ENCODE assay signal across 8 cellular contexts in the genomic region with DNA sequence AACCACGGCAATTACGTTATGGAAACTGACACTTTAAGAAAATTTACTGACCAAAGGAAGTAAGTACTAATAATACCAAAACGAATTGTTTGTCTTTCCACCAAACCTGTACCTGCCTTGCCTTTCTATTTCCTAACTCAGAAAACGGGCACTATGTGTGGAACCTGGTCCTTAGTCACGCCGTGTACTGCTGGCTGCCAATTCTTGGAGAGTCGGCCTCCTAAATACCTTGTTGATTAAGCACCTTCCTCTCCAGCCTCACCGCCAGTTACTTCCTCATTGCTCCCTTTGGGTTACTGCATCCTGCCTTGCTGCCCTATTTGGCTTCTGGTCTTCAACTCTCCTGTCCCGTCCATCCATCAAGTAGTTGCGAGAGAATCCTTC. TPM values are rescaled to one million over a fixed set of nuclear protein-coding genes. Genes with fewer than 3 reads are reported as not detected.
A peak's percentile ranks its signal among the peaks of the same experiment; 100 is the strongest.
DNase-seq lines count a peak whose midpoint lies in the region; ATAC-seq, FAIRE-seq and TF ChIP-seq lines count a peak whose summit lies in the region.
"Not testable (repeated sequence)": the region's sequence is repeated elsewhere in the genome, so short reads cannot be mapped to it uniquely, and the experiment has no call there.

No MANE protein-coding gene starts in this region.

- H3K27me3 ChIP-seq in DOHH2 (ENCODE audit: control insufficient read depth, low read length) (peaks cover 35% of the 10 kb centered on the region), cardiac muscle cell (peaks cover 16% of the 10 kb centered on the region)
- not testable (repeated sequence) for H3K27me3 ChIP-seq in HCT116 (ENCODE audit: insufficient read depth, low read length); K562 (ENCODE audit: control insufficient read depth in 2 of 2, insufficient read depth in 2 of 2, low read length in 2 of 2); tibial artery

- TF ChIP-seq CTCF in DOHH2 (IDR thresholded peaks at IDR 0.05; ENCODE audit: low read depth, low read length, poor library complexity, severe bottlenecking); HCT116 (IDR thresholded peaks at IDR 0.05 in 2 of 3, conservative IDR thresholded peaks at IDR 0.05 in 1 of 3; ENCODE audit: borderline replicate concordance in 1 of 3, insufficient read depth in 1 of 3, low read depth in 2 of 3, low read length in 2 of 3); WTC11 (IDR thresholded peaks at IDR 0.05); K562 (IDR thresholded peaks at IDR 0.05 in 2 of 3, conservative IDR thresholded peaks at IDR 0.05 in 1 of 3; ENCODE audit: insufficient read depth in 2 of 3, low read depth in 1 of 3, low read length in 3 of 3); cardiac muscle cell (IDR thresholded peaks at IDR 0.05; ENCODE audit: low read depth, low read length); natural killer cell (IDR thresholded peaks at IDR 0.05); tibial artery (IDR thresholded peaks at IDR 0.05): not testable (repeated sequence)

- not testable (repeated sequence) for TF ChIP-seq EP300 in K562 (IDR thresholded peaks at IDR 0.05; ENCODE audit: low read length)

- not testable (repeated sequence) for BruUV-seq in HCT116 (replicated peaks; lab: Mats Ljungman, UMichigan); K562 (replicated peaks; lab: Mats Ljungman, UMichigan)

- H3K36me3 Mint-ChIP-seq in WTC11, result peaks cover 20% of the 10 kb centered on the region
- H3K36me3 Mint-ChIP-seq in natural killer cell, result not testable (repeated sequence)

- peak overlapping the region; percentile 73 for H3K4me2 ChIP-seq in DOHH2 (ENCODE audit: low read length)
- H3K4me2 ChIP-seq in HCT116 (ENCODE audit: low read length), result peak overlapping the region; percentile 82
- H3K4me2 ChIP-seq in K562 (ENCODE audit: insufficient read depth, low read length), result peak overlapping the region; percentile 81

- not testable (repeated sequence) for DNase-seq in HCT116 (ENCODE audit: low read depth, low spot score); WTC11 (ENCODE audit: low spot score); cardiac muscle cell (ENCODE audit: low read depth in 1 of 2, low spot score in 1 of 2); tibial artery
- DNase-seq in MV-4-11 (lab: John Stamatoyannopoulos, UW), result peak; percentile 54
- DNase-seq in K562 (ENCODE audit: extremely low read depth in 1 of 4, low spot score in 3 of 4), result peak in 2 of 4 experiments; percentile 12 to 50
- DNase-seq in natural killer cell, result peak; percentile 40

- H3K9me2 ChIP-seq in DOHH2 (replicated peaks; ENCODE audit: control insufficient read depth, low read length); HCT116 (ENCODE audit: insufficient read depth): not testable (repeated sequence)

- peaks cover 23% of the 10 kb centered on the region for H3K9me3 Mint-ChIP-seq in WTC11
- H3K9me3 Mint-ChIP-seq in natural killer cell, result not testable (repeated sequence)

- not testable (repeated sequence) for H3F3A ChIP-seq in DOHH2 (ENCODE audit: control insufficient read depth, insufficient read depth)

- H2AFZ ChIP-seq in HCT116 (ENCODE audit: low read depth, low read length, poor library complexity, severe bottlenecking) (peak overlapping the region; percentile 48), K562 (ENCODE audit: low read depth, low read length) (peak overlapping the region; percentile 35)

- CTCF ChIA-PET in HCT116 (lab: Charles Lee); K562 (lab: Yijun Ruan, JAX; ENCODE audit: low intra/inter-chr PET ratio): not testable (repeated sequence)
- CTCF ChIA-PET in WTC11 (lab: Charles Lee), result interaction anchor here (1.2 kb wide), 1 partner anchor 68 kb away, joined by 3 read pairs; no protein-coding TSS in a partner anchor

- in situ Hi-C loops in K562 (cut with MboI), result loop anchor here (5.0 kb wide), 1 partner anchor 82 kb away; no protein-coding TSS in a partner anchor

- TF ChIP-seq POLR2A in HCT116 (IDR thresholded peaks at IDR 0.05; ENCODE audit: borderline replicate concordance, extremely low read depth, insufficient read depth, insufficient read length); K562 (conservative IDR thresholded peaks at IDR 0.05): not testable (repeated sequence)

- H3K4me3 Mint-ChIP-seq in WTC11, result peak overlapping the region; percentile 92
- peak overlapping the region; percentile 99 for H3K4me3 Mint-ChIP-seq in natural killer cell

- 2% methylated on average over 10 of the region's 10 CpGs for WGBS in K562 (ENCODE audit: insufficient coverage, low coverage, missing lambda C conversion rate)

- RAD21 ChIA-PET in HCT116 (lab: Charles Lee; ENCODE audit: low non-redundant PET in 1 of 2, low total read pairs in 2 of 2, uncharacterized antibody in 2 of 2, unreplicated experiment in 2 of 2), result not testable (repeated sequence)

- not testable (repeated sequence) for H3K9me1 ChIP-seq in K562 (ENCODE audit: control insufficient read depth, insufficient read depth, low read length)

- H3K9me3 ChIP-seq in DOHH2 (ENCODE audit: control insufficient read depth, insufficient read depth, low read length); HCT116 (ENCODE audit: control insufficient read depth in 1 of 2, insufficient read depth in 1 of 2, low read depth in 1 of 2, low read length in 2 of 2); K562 (replicated peaks; ENCODE audit: control insufficient read depth, insufficient read depth, low read depth, low read length); cardiac muscle cell (ENCODE audit: low read depth); tibial artery: not testable (repeated sequence)

- peaks cover 20% of the 10 kb centered on the region for H3K27me3 Mint-ChIP-seq in WTC11 (ENCODE audit: low read depth)
- H3K27me3 Mint-ChIP-seq in natural killer cell (ENCODE audit: low read depth in 2 of 2), result not testable (repeated sequence)

- not testable (repeated sequence) for H3K27ac ChIP-seq in DOHH2 (ENCODE audit: low read depth, low read length); HCT116 (ENCODE audit: low read depth, low read length); cardiac muscle cell
- peak overlapping the region; percentile 94 for H3K27ac ChIP-seq in K562 (ENCODE audit: extremely low read depth, low read depth, low read length)
- H3K27ac ChIP-seq in tibial artery, result peak overlapping the region in 1 of 2 donors; percentile 35

- H3K79me2 ChIP-seq in DOHH2 (ENCODE audit: control insufficient read depth, low read length); HCT116 (ENCODE audit: insufficient read depth, low read length); K562 (ENCODE audit: control insufficient read depth, insufficient read depth, low read length): not testable (repeated sequence)

- FAIRE-seq in K562 (lab: Jason Lieb, UNC), result peak; percentile 6

- H3K4me3 ChIP-seq in DOHH2 (ENCODE audit: low read length) (peak overlapping the region; percentile 70), HCT116 (replicated peaks in 1 of 2; ENCODE audit: low read depth in 1 of 2, low read length in 2 of 2) (peak overlapping the region in 1 of 2 experiments; percentile 56; a peak in 1 of 4 replicates), K562 (peak overlapping the region; percentile 62), cardiac muscle cell (peak overlapping the region; percentile 34), tibial artery (peak overlapping the region; percentile 49 to 54)

- not testable (repeated sequence) for H3K9ac ChIP-seq in HCT116 (ENCODE audit: low read length)
- H3K9ac ChIP-seq in K562 (ENCODE audit: insufficient read depth in 1 of 2, low read depth in 2 of 2, low read length in 2 of 2), result peak overlapping the region; percentile 86 to 89; a peak in 3 of 4 replicates

- H3K4me1 Mint-ChIP-seq in WTC11, result peaks cover 13% of the 10 kb centered on the region
- H3K4me1 Mint-ChIP-seq in natural killer cell, result peaks cover 63 to 66% of the 10 kb centered on the region in 2 donors

- not testable (repeated sequence) for H4K20me1 ChIP-seq in DOHH2 (ENCODE audit: control insufficient read depth, insufficient read depth, low read depth, low read length); HCT116 (ENCODE audit: insufficient read depth); K562 (replicated peaks; ENCODE audit: control insufficient read depth, insufficient read depth, low read length)

- peak; percentile 33 for ATAC-seq in HCT116
- peak; percentile 11; the same call in 1 of the 2 replicates for ATAC-seq in WTC11
- peak; percentile 49 for ATAC-seq in K562
- peak; percentile 10 to 19 (median 14) for ATAC-seq in natural killer cell

- intact Hi-C loops in HCT116 (cut with micrococcal nuclease) (loop anchor here (5.0 to 10.0 kb wide), 2 partner anchors 74 to 197 kb away; no protein-coding TSS in a partner anchor), K562 (cut with micrococcal nuclease) (loop anchor here (1.0 to 5.0 kb wide), 3 partner anchors 9 to 201 kb away; a partner anchor contains a TSS), natural killer cell (cut with micrococcal nuclease) (loop anchor here (1.0 to 10.0 kb wide), 4 partner anchors 9 to 786 kb away; a partner anchor contains a TSS)
- intact Hi-C loops in tibial artery (cut with DNase I; ENCODE audit: low total_unique reads), result not testable (repeated sequence)

- not testable (repeated sequence) for H3K36me3 ChIP-seq in DOHH2 (ENCODE audit: control insufficient read depth, low read length); HCT116 (ENCODE audit: control insufficient read depth in 1 of 2, insufficient read depth in 2 of 2, low read length in 2 of 2); K562 (ENCODE audit: control insufficient read depth, insufficient read depth, low read length); cardiac muscle cell; tibial artery

- H3K4me1 ChIP-seq in DOHH2 (ENCODE audit: control insufficient read depth, low read length) (peaks cover 14% of the 10 kb centered on the region), HCT116 (ENCODE audit: control insufficient read depth in 1 of 2, insufficient read depth in 2 of 2, low read length in 2 of 2) (peaks cover 0 to 11% of the 10 kb centered on the region in 2 experiments; a peak in 1 of 4 replicates), K562 (replicated peaks in 1 of 2; ENCODE audit: control insufficient read depth in 2 of 2, insufficient read depth in 2 of 2, low read length in 2 of 2) (peaks cover 0 to 17% of the 10 kb centered on the region in 2 experiments; a peak in 4 of 5 replicates)
- not testable (repeated sequence) for H3K4me1 ChIP-seq in cardiac muscle cell (ENCODE audit: low read depth); tibial artery

- POLR2A ChIA-PET in HCT116 (lab: Charles Lee), result not testable (repeated sequence)
- POLR2A ChIA-PET in WTC11 (lab: Charles Lee), result interaction anchor here (1.0 kb wide), 1 partner anchor 72 kb away, joined by 3 read pairs; no protein-coding TSS in a partner anchor
- POLR2A ChIA-PET in K562 (lab: Yijun Ruan, JAX), result interaction anchor here (1.0 kb wide), 1 partner anchor 209 kb away, joined by 3 read pairs; a partner anchor contains a TSS

- not testable (repeated sequence) for H3K27ac Mint-ChIP-seq in WTC11
- H3K27ac Mint-ChIP-seq in natural killer cell, result peak overlapping the region; percentile 95 to 100

- not testable (repeated sequence) for TF ChIP-seq RAD21 in HCT116 (IDR thresholded peaks at IDR 0.05; ENCODE audit: low read depth); K562 (CRISPR knock-in tag; conservative IDR thresholded peaks at IDR 0.05 in 1 of 2, IDR thresholded peaks at IDR 0.05 in 1 of 2)

RNA-seq across cellular contexts. Expression of a gene that starts 9.1 kb away (rescaled TPM):
- total RNA-seq in HCT116 (2021; ENCODE audit: unreplicated experiment), result 0.17 TPM
- polyA plus RNA-seq in HCT116 (2012), result not detected in 2 replicates
- 0.11 to 0.32 TPM (median 0.11 TPM) in 3 replicates for total RNA-seq in WTC11 (2021)
- total RNA-seq in K562 (2011; cell fraction: chromatin; rRNA removed; ENCODE audit: low replicate concordance), result 0.81 and 1.4 TPM in 2 replicates
- 0.39 and 0.67 TPM in 2 replicates for total RNA-seq in K562 (2011; cell fraction: nucleolus; rRNA removed)
- total RNA-seq in K562 (2011; cell fraction: nucleoplasm; rRNA removed), result 1.2 and 1.7 TPM in 2 replicates
- 0.12 TPM in 1 of 2 replicates, not detected in the other for total RNA-seq in K562 (2014; rRNA removed)
- not detected in 2 replicates for total RNA-seq in K562 (2014; rRNA removed; fragmentation: Illumina TruSeq; extraction: Trizol)
- 0.11 TPM in 2 replicates for total RNA-seq in K562 (2015; rRNA removed; fragmentation: Illumina TruSeq; extraction: Trizol)
- total RNA-seq in K562 (2021), result 0.29 and 0.56 TPM in 2 replicates
- 0.24 and 0.32 TPM in 2 replicates for polyA plus RNA-seq in K562 (2011; rRNA removed)
- polyA plus RNA-seq in K562 (2011; cell fraction: cytosol; rRNA removed), result 0.04 and 0.18 TPM in 2 replicates
- polyA plus RNA-seq in K562 (2011; cell fraction: nucleus; rRNA removed), result 0.37 and 0.51 TPM in 2 replicates
- polyA plus RNA-seq in K562 (2012), result 0.21 TPM in 2 replicates
- polyA plus RNA-seq in K562 (2014; fragmentation: Illumina TruSeq; extraction: Trizol), result 0.11 TPM in 1 of 2 replicates, not detected in the other
- polyA plus RNA-seq in K562 (2014; fragmentation: Nextera tagmentation; extraction: Ambion mirVana), result under 1 TPM; 0.04 to 0.15 TPM
- 0.04 and 0.13 TPM in 2 replicates for polyA plus RNA-seq in K562 (2014; rRNA removed)
- 0.45 and 0.49 TPM in 2 replicates for polyA minus RNA-seq in K562 (2011; rRNA and poly(A)+ RNA removed)
- polyA minus RNA-seq in K562 (2011; cell fraction: cytosol; rRNA and poly(A)+ RNA removed), result not detected in 2 replicates
- polyA minus RNA-seq in K562 (2011; cell fraction: nucleus; rRNA and poly(A)+ RNA removed), result 0.54 and 1.1 TPM in 2 replicates
- not detected in 2 replicates for total RNA-seq in cardiac muscle cell
- not detected in 2 replicates for polyA plus RNA-seq in cardiac muscle cell
- total RNA-seq in natural killer cell, result 100 to 1,000 TPM; 557 to 892 (median 848) TPM

RNA-seq across cellular contexts. Expression of a gene that starts 16.2 kb away (rescaled TPM):
- not detected for total RNA-seq in HCT116 (2021; ENCODE audit: unreplicated experiment)
- 0.06 TPM in 1 of 2 replicates, not detected in the other for polyA plus RNA-seq in HCT116 (2012)
- total RNA-seq in WTC11 (2021), result 0.16 to 0.22 TPM in 2 of 3 replicates, not detected in the other
- total RNA-seq in K562 (2011; cell fraction: chromatin; rRNA removed; ENCODE audit: low replicate concordance), result 16.7 and 32.8 TPM in 2 replicates
- total RNA-seq in K562 (2011; cell fraction: nucleolus; rRNA removed), result 22.5 and 30.7 TPM in 2 replicates
- total RNA-seq in K562 (2011; cell fraction: nucleoplasm; rRNA removed), result 11.7 and 19.8 TPM in 2 replicates
- 3.0 and 3.3 TPM in 2 replicates for total RNA-seq in K562 (2014; rRNA removed)
- total RNA-seq in K562 (2014; rRNA removed; fragmentation: Illumina TruSeq; extraction: Trizol), result 1.1 and 1.6 TPM in 2 replicates
- total RNA-seq in K562 (2015; rRNA removed; fragmentation: Illumina TruSeq; extraction: Trizol), result 2.3 and 2.4 TPM in 2 replicates
- total RNA-seq in K562 (2021), result 3.0 and 3.9 TPM in 2 replicates
- polyA plus RNA-seq in K562 (2011; rRNA removed), result 10.0 and 14.3 TPM in 2 replicates
- polyA plus RNA-seq in K562 (2011; cell fraction: cytosol; rRNA removed), result 14.1 and 14.5 TPM in 2 replicates
- 74.9 and 104 TPM in 2 replicates for polyA plus RNA-seq in K562 (2011; cell fraction: nucleus; rRNA removed)
- 5.0 and 15.7 TPM in 2 replicates for polyA plus RNA-seq in K562 (2012)
- 2.3 and 2.7 TPM in 2 replicates for polyA plus RNA-seq in K562 (2014; fragmentation: Illumina TruSeq; extraction: Trizol)
- polyA plus RNA-seq in K562 (2014; fragmentation: Nextera tagmentation; extraction: Ambion mirVana), result under 1 TPM; 0.15 to 0.21 TPM
- polyA plus RNA-seq in K562 (2014; rRNA removed), result 4.6 and 4.7 TPM in 2 replicates
- polyA minus RNA-seq in K562 (2011; rRNA and poly(A)+ RNA removed), result 5.8 and 5.9 TPM in 2 replicates
- polyA minus RNA-seq in K562 (2011; cell fraction: cytosol; rRNA and poly(A)+ RNA removed), result 2.6 and 3.2 TPM in 2 replicates
- 10.4 and 13.9 TPM in 2 replicates for polyA minus RNA-seq in K562 (2011; cell fraction: nucleus; rRNA and poly(A)+ RNA removed)
- 0.56 TPM in 1 of 2 replicates, not detected in the other for total RNA-seq in cardiac muscle cell
- polyA plus RNA-seq in cardiac muscle cell, result not detected in 2 replicates
- total RNA-seq in natural killer cell, result 1 to 10 TPM; 5.8 to 6.5 (median 6.0) TPM

RNA-seq across cellular contexts. Expression of a gene that starts 35.3 kb away (rescaled TPM):
- 0.52 TPM for total RNA-seq in HCT116 (2021; ENCODE audit: unreplicated experiment)
- polyA plus RNA-seq in HCT116 (2012), result 0.07 and 0.09 TPM in 2 replicates
- total RNA-seq in WTC11 (2021), result 0.74 to 1.1 TPM (median 0.80 TPM) in 3 replicates
- total RNA-seq in K562 (2011; cell fraction: chromatin; rRNA removed; ENCODE audit: low replicate concordance), result 389 and 599 TPM in 2 replicates
- total RNA-seq in K562 (2011; cell fraction: nucleolus; rRNA removed), result 541 and 613 TPM in 2 replicates
- 545 and 616 TPM in 2 replicates for total RNA-seq in K562 (2011; cell fraction: nucleoplasm; rRNA removed)
- 101 and 112 TPM in 2 replicates for total RNA-seq in K562 (2014; rRNA removed)
- total RNA-seq in K562 (2014; rRNA removed; fragmentation: Illumina TruSeq; extraction: Trizol), result 113 and 127 TPM in 2 replicates
- total RNA-seq in K562 (2015; rRNA removed; fragmentation: Illumina TruSeq; extraction: Trizol), result 117 and 130 TPM in 2 replicates
- 84.4 and 97.8 TPM in 2 replicates for total RNA-seq in K562 (2021)
- polyA plus RNA-seq in K562 (2011; rRNA removed), result 373 and 504 TPM in 2 replicates
- 431 and 516 TPM in 2 replicates for polyA plus RNA-seq in K562 (2011; cell fraction: cytosol; rRNA removed)
- polyA plus RNA-seq in K562 (2011; cell fraction: nucleus; rRNA removed), result 298 and 350 TPM in 2 replicates
- polyA plus RNA-seq in K562 (2012), result 85.7 and 203 TPM in 2 replicates
- 147 and 151 TPM in 2 replicates for polyA plus RNA-seq in K562 (2014; fragmentation: Illumina TruSeq; extraction: Trizol)
- polyA plus RNA-seq in K562 (2014; fragmentation: Nextera tagmentation; extraction: Ambion mirVana), result 100 to 1,000 TPM in 1 of 2 experiments, 10 to 100 TPM in 1; 80.0 to 112 TPM
- 124 and 132 TPM in 2 replicates for polyA plus RNA-seq in K562 (2014; rRNA removed)
- polyA minus RNA-seq in K562 (2011; rRNA and poly(A)+ RNA removed), result 536 and 660 TPM in 2 replicates
- 195 and 278 TPM in 2 replicates for polyA minus RNA-seq in K562 (2011; cell fraction: cytosol; rRNA and poly(A)+ RNA removed)
- 253 and 509 TPM in 2 replicates for polyA minus RNA-seq in K562 (2011; cell fraction: nucleus; rRNA and poly(A)+ RNA removed)
- 0.39 TPM in 1 of 2 replicates, not detected in the other for total RNA-seq in cardiac muscle cell
- not detected in 2 replicates for polyA plus RNA-seq in cardiac muscle cell
- 10 to 100 TPM in 2 of 3 donors, 1 to 10 TPM in 1; 7.5 to 34.6 (median 13.9) TPM for total RNA-seq in natural killer cell

Comparison
In these comparisons a context has a peak if more than half of its experiments do, and no peak if none do; other contexts are left out.
1. RNA of a gene that starts 9.1 kb away (total RNA-seq): 557 to 892 TPM in natural killer cell; 0.17 TPM in HCT116 (single experiment), 0.11 to 0.32 TPM in WTC11, 0.11 to 1.7 TPM in K562 and not detected in cardiac muscle cell; every median in the first group is over 100 times any median in the second.
2. Peak in every context shown above with its lines, with median percentiles within 50 percentile points of each other: H3K4me2 ChIP-seq and ATAC-seq.